Comparison of ENCODE assay signal across 8 cellular contexts in genomic region chr11:75031771-75032549, GRCh38. TPM values are rescaled to one million over a fixed set of nuclear protein-coding genes. Genes with fewer than 3 reads are reported as not detected.
DNase-seq lines count a peak whose midpoint lies in the region; ATAC-seq and TF ChIP-seq lines count a peak whose summit lies in the region.

No MANE protein-coding gene starts in this region.

- H3K56ac ChIP-seq in mesendoderm (ENCODE audit: low read length): no peak overlapping the region

- H3K4me1 Mint-ChIP-seq in activated CD8-positive, alpha-beta T cell treated with anti-CD3 and anti-CD28 coated beads, Interleukin-2, amount 10 ng/mL, durations not matched to agents 7 days and 5 days (ENCODE audit: low read depth): peaks cover 2% of the 10 kb centered on the region

- H3K79me1 ChIP-seq in mesendoderm (ENCODE audit: low read length): no peaks in the 10 kb centered on the region

- H2AK5ac ChIP-seq in mesendoderm (ENCODE audit: low read length): no peak overlapping the region

- no CpG with 5 or more reads among the region's 8 CpGs for WGBS in mesendoderm (ENCODE audit: extremely low coverage, insufficient coverage, low lambda C conversion rate)

- no peaks in the 10 kb centered on the region for H3K4me1 ChIP-seq in effector memory CD4-positive, alpha-beta T cell (ENCODE audit: control insufficient read depth, insufficient read depth, low read length, poor library complexity, severe bottlenecking)
- H3K4me1 ChIP-seq in mesendoderm (ENCODE audit: control insufficient read depth, low read depth, low read length): peaks cover 5% of the 10 kb centered on the region

- no peak overlapping the region for H2BK15ac ChIP-seq in mesendoderm (replicated peaks; ENCODE audit: low read depth)

- ATAC-seq in activated CD8-positive, alpha-beta T cell treated with anti-CD3 and anti-CD28 coated beads, Interleukin-2, amount 10 ng/mL, durations not matched to agents 7 days and 5 days: peak; percentile 70
- no peak for ATAC-seq in GM19452 (IDR thresholded peaks at IDR 0.05; ENCODE audit: unreplicated experiment)

- H3K4me2 ChIP-seq in mesendoderm (ENCODE audit: low read length): no peak overlapping the region

- in situ Hi-C loops in GM13976 (cut with MboI; ENCODE audit: low sequenced_read_pairs, unreplicated experiment): no loop called here

- no peak overlapping the region for H4K8ac ChIP-seq in mesendoderm (ENCODE audit: low read depth, low read length)

- H3K4ac ChIP-seq in mesendoderm (ENCODE audit: low read depth, low read length): no peak overlapping the region

- no peak overlapping the region for H3K4me3 ChIP-seq in effector memory CD4-positive, alpha-beta T cell (ENCODE audit: insufficient read depth, low read depth, low read length, poor library complexity, severe bottlenecking)
- H3K4me3 ChIP-seq in mesendoderm (ENCODE audit: low read length): no peak overlapping the region

- H3K23ac ChIP-seq in mesendoderm (ENCODE audit: low read length): no peak overlapping the region

- no peak overlapping the region for H3K18ac ChIP-seq in mesendoderm (ENCODE audit: low read length)

- no peaks in the 10 kb centered on the region for H3K9me3 ChIP-seq in effector memory CD4-positive, alpha-beta T cell (ENCODE audit: control insufficient read depth, low read length)

- TF ChIP-seq CTCF in GM13976 (IDR thresholded peaks at IDR 0.05; ENCODE audit: borderline replicate concordance, control extremely low read depth, extremely low read depth, insufficient read depth, missing control alignments): peak; percentile 81

- H2BK120ac ChIP-seq in mesendoderm (ENCODE audit: low read depth, low read length): no peak overlapping the region

- no peak overlapping the region for H4K5ac ChIP-seq in mesendoderm (ENCODE audit: low read length)

- H3K4me3 Mint-ChIP-seq in activated CD8-positive, alpha-beta T cell treated with anti-CD3 and anti-CD28 coated beads, Interleukin-2, amount 10 ng/mL, durations not matched to agents 7 days and 5 days: no peak overlapping the region

- H2BK5ac ChIP-seq in mesendoderm (ENCODE audit: low read length): no peak overlapping the region

- no peak overlapping the region for H3K27ac ChIP-seq in effector memory CD4-positive, alpha-beta T cell (ENCODE audit: insufficient read depth, low read length, poor library complexity, severe bottlenecking)
- H3K27ac ChIP-seq in mesendoderm (ENCODE audit: low read depth, low read length): no peak overlapping the region

- H3K79me2 ChIP-seq in mesendoderm (ENCODE audit: control insufficient read depth, insufficient read depth, low read length): no peaks in the 10 kb centered on the region

- CTCF ChIA-PET in activated CD8-positive, alpha-beta T cell treated with anti-CD3 and anti-CD28 coated beads, Interleukin-2, amount 10 ng/mL, durations not matched to agents 7 days and 5 days (lab: Charles Lee): interaction anchor here (0.6 to 3.7 kb wide), 12 partner anchors 10 to 217 kb away, joined by 3 to 23 read pairs (median 4); no protein-coding TSS in a partner anchor

- no peaks in the 10 kb centered on the region for H3K27me3 Mint-ChIP-seq in activated CD8-positive, alpha-beta T cell treated with anti-CD3 and anti-CD28 coated beads, Interleukin-2, amount 10 ng/mL, durations not matched to agents 7 days and 5 days (ENCODE audit: low read depth)

- no peaks in the 10 kb centered on the region for H3K27me3 ChIP-seq in effector memory CD4-positive, alpha-beta T cell (replicated peaks; ENCODE audit: control insufficient read depth, insufficient read depth, low read length, poor library complexity, severe bottlenecking)
- H3K27me3 ChIP-seq in mesendoderm (ENCODE audit: insufficient read depth, low read length, poor library complexity): no peaks in the 10 kb centered on the region

- POLR2A ChIA-PET in activated CD8-positive, alpha-beta T cell treated with anti-CD3 and anti-CD28 coated beads, Interleukin-2, amount 10 ng/mL, durations not matched to agents 7 days and 5 days (lab: Charles Lee): no interaction called here

- H3K9ac ChIP-seq in mesendoderm (ENCODE audit: low read length): no peak overlapping the region

- H3K36me3 Mint-ChIP-seq in activated CD8-positive, alpha-beta T cell treated with anti-CD3 and anti-CD28 coated beads, Interleukin-2, amount 10 ng/mL, durations not matched to agents 7 days and 5 days (ENCODE audit: low read depth): no peaks in the 10 kb centered on the region

- H3K27ac Mint-ChIP-seq in activated CD8-positive, alpha-beta T cell treated with anti-CD3 and anti-CD28 coated beads, Interleukin-2, amount 10 ng/mL, durations not matched to agents 7 days and 5 days: no peak overlapping the region

- no peaks in the 10 kb centered on the region for H3K36me3 ChIP-seq in effector memory CD4-positive, alpha-beta T cell (ENCODE audit: control insufficient read depth, insufficient read depth, low read length)
- H3K36me3 ChIP-seq in mesendoderm (ENCODE audit: control insufficient read depth, insufficient read depth, low read length): no peaks in the 10 kb centered on the region

- DNase-seq in A172 (ENCODE audit: low spot score) (peak; percentile 69), GM13976 (ENCODE audit: low spot score) (peak; percentile 73), NCI-H510A treated with DMSO at 0.1 percent for 48 hours (lab: John Stamatoyannopoulos, UW) (peak; percentile 61), mesendoderm (peak; percentile 88)
- DNase-seq in activated CD8-positive, alpha-beta T cell treated with anti-CD3 and anti-CD28 coated beads, Interleukin-2, amount 10 ng/mL, durations not matched to agents 7 days and 5 days: peak; percentile 73
- DNase-seq in effector memory CD4-positive, alpha-beta T cell: peak in 2 of 3 donors; percentile 4 to 33
- DNase-seq in stimulated activated CD8-positive, alpha-beta memory T cell treated with anti-CD3 and anti-CD28 coated beads, Interleukin-4, amount 100 ng/mL, for 24 hours (ENCODE audit: low read depth): peak; percentile 50

- no peaks in the 10 kb centered on the region for H3K9me3 Mint-ChIP-seq in activated CD8-positive, alpha-beta T cell treated with anti-CD3 and anti-CD28 coated beads, Interleukin-2, amount 10 ng/mL, durations not matched to agents 7 days and 5 days (ENCODE audit: insufficient read depth)

RNA-seq across cellular contexts. Expression of gene NEU3, which starts 43.2 kb away (rescaled TPM):
- 7.5 and 12.1 TPM in 2 replicates for total RNA-seq in A172 (2014; rRNA removed; shearing (Covaris generic))
- total RNA-seq in activated CD8-positive, alpha-beta T cell treated with anti-CD3 and anti-CD28 coated beads, Interleukin-2, amount 10 ng/mL, durations not matched to agents 7 days and 5 days: 10 to 100 TPM; 15.8 to 16.7 TPM
- polyA plus RNA-seq in mesendoderm (2013, experiment 1 of 2): 7.8 TPM
- 8.5 TPM for polyA plus RNA-seq in mesendoderm (2013, experiment 2 of 2)

Comparison
In these comparisons a context has a peak if more than half of its experiments do, and no peak if none do; other contexts are left out.
1. DNase-seq: peak in every context shown above with its lines; median percentile 88 in mesendoderm; 73 in GM13976; 73 in activated CD8-positive, alpha-beta T cell treated with anti-CD3 and anti-CD28 coated beads, Interleukin-2, amount 10 ng/mL, durations not matched to agents 7 days and 5 days; 69 in A172; 61 in NCI-H510A treated with DMSO at 0.1 percent for 48 hours; 50 in stimulated activated CD8-positive, alpha-beta memory T cell treated with anti-CD3 and anti-CD28 coated beads, Interleukin-4, amount 100 ng/mL, for 24 hours; 18 in effector memory CD4-positive, alpha-beta T cell.